Comparison of ENCODE assay signal across 22 cellular contexts in genomic region chr10:1538121-1538520, GRCh38.
"Had no signal": no experiment of that assay in that cellular context is flagged by ENCODE, and none has a peak within 500 bp of the region (broad histone marks: within the 10 kb centered on the region; RNA-seq: fewer than 3 reads in every experiment).

No MANE protein-coding gene starts in this region.

- H3K27ac ChIP-seq: esophagus muscularis mucosa, foreskin keratinocyte, heart left ventricle, left ventricle myocardium inferior, SK-N-MC, testis had no signal

- H3K4me1 Mint-ChIP-seq: central memory CD8-positive, alpha-beta T cell; neural crest cell had no signal

- H3K4me3 ChIP-seq: esophagus muscularis mucosa, heart left ventricle, left ventricle myocardium inferior, SK-N-MC, smooth muscle cell, testis had no signal

- H3K27me3 Mint-ChIP-seq: progenitor cell of endocrine pancreas had no signal

- H3K4me1 ChIP-seq: esophagus muscularis mucosa, foreskin keratinocyte, heart left ventricle, left ventricle myocardium inferior, testis had no signal

- H3K27ac Mint-ChIP-seq: activated naive CD4-positive, alpha-beta T cell treated with anti-CD3 and anti-CD28 coated beads, Interleukin-2, amount 50 U/mL, for 72 hours; activated T-cell treated with anti-CD3 and anti-CD28 coated beads, Interleukin-2, amount 50 U/mL, for 24 hours; progenitor cell of endocrine pancreas; type B pancreatic cell had no signal

- H3K4me2 ChIP-seq: smooth muscle cell had no signal

- H3K4me3 Mint-ChIP-seq: activated T-cell treated with anti-CD3 and anti-CD28 coated beads, Interleukin-2, amount 50 U/mL, for 24 hours; central memory CD8-positive, alpha-beta T cell; neural crest cell; type B pancreatic cell had no signal

- H3K9me3 Mint-ChIP-seq: activated naive CD4-positive, alpha-beta T cell treated with anti-CD3 and anti-CD28 coated beads, Interleukin-2, amount 50 U/mL, for 72 hours; activated T-cell treated with anti-CD3 and anti-CD28 coated beads, Interleukin-2, amount 50 U/mL, for 24 hours; central memory CD8-positive, alpha-beta T cell; neural crest cell; type B pancreatic cell had no signal

- H3K36me3 Mint-ChIP-seq: activated naive CD4-positive, alpha-beta T cell treated with anti-CD3 and anti-CD28 coated beads, Interleukin-2, amount 50 U/mL, for 72 hours; type B pancreatic cell had no signal

- H3K36me3 ChIP-seq: esophagus muscularis mucosa, heart left ventricle, left ventricle myocardium inferior had no signal

- H3K9me3 ChIP-seq: esophagus muscularis mucosa, heart left ventricle, left ventricle myocardium inferior, testis had no signal

- ATAC-seq: activated naive CD4-positive, alpha-beta T cell treated with anti-CD3 and anti-CD28 coated beads, Interleukin-2, amount 50 U/mL, for 72 hours; foreskin keratinocyte had no signal

- H3K27me3 ChIP-seq: foreskin keratinocyte, heart left ventricle, testis had no signal

- DNase-seq: activated CD4-positive, alpha-beta T cell treated with anti-CD3 and anti-CD28 coated beads for 4 hours; activated CD4-positive, alpha-beta T cell treated with anti-CD3 and anti-CD28 coated beads, Interleukin-2, amount 50 U/mL, for 48 hours; activated CD8-positive, alpha-beta memory T cell treated with anti-CD3 and anti-CD28 coated beads for 24 hours; activated T-cell treated with anti-CD3 and anti-CD28 coated beads, Interleukin-2, amount 50 U/mL, for 24 hours; dermis blood vessel endothelial cell; effector CD4-positive, alpha-beta T cell; foreskin keratinocyte; heart left ventricle; left ventricle myocardium inferior; retina; stimulated activated CD4-positive, alpha-beta T cell treated with anti-CD3 and anti-CD28 coated beads, Interleukin-15, amount 100 ng/mL, for 24 hours; stimulated activated CD4-positive, alpha-beta T cell treated with anti-CD3 and anti-CD28 coated beads, Interleukin-2, amount 100 ng/mL, for 24 hours; stimulated activated naive CD4-positive, alpha-beta T cell; testis had no signal
